In the genomic region with DNA sequence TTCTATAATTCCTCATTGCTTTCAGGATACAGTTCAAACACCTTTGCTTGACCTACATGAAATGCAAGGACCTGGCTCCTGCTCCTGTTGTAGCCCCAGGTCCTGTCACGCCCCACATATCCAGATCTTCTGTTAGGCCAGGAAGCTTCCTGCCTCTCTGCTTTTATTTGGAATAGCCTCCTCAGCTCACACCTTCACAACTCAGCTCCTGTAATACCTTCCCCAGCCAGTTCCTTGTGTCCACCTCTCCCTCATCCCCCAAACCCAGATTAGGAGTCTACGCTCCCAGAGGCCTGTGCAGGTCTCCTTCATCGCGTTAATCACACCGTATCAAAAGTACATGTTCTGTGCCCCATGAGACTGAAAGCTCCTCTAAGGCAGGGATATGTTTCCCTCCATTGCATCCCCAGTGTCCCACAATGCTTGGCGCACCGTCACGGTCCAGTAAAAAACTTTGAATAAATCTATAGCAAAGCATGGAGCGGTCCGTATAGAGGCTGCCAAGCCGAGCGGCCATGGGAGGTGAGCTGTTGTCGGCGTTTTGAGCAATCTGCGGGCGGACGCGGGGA, we compare ENCODE assay signal across 8 cellular contexts. TPM values are rescaled to one million over a fixed set of nuclear protein-coding genes. Genes with fewer than 3 reads are reported as not detected.
A peak's percentile ranks its signal among the peaks of the same experiment; 100 is the strongest.
DNase-seq lines count a peak whose midpoint lies in the region; ATAC-seq and TF ChIP-seq lines count a peak whose summit lies in the region.

No MANE protein-coding gene starts in this region.

- peak overlapping the region; percentile 82 for H3K9ac ChIP-seq in HCT116 (ENCODE audit: low read length)

- TF ChIP-seq CTCF in Caco-2 (IDR thresholded peaks at IDR 0.05; ENCODE audit: insufficient read depth in 1 of 2, low read depth in 1 of 2, low read length in 1 of 2, severe bottlenecking in 1 of 2, unreplicated experiment in 1 of 2), result no peak
- TF ChIP-seq CTCF in HCT116 (IDR thresholded peaks at IDR 0.05 in 2 of 3, conservative IDR thresholded peaks at IDR 0.05 in 1 of 3; ENCODE audit: borderline replicate concordance in 1 of 3, insufficient read depth in 1 of 3, low read depth in 2 of 3, low read length in 2 of 3), result 0 out of 6 replicates have a peak, but pooled peaks of 1 of the 3 experiments have one; percentile 14
- TF ChIP-seq CTCF in suprapubic skin (IDR thresholded peaks at IDR 0.05), result no peak

- H3K27ac ChIP-seq in HCT116 (ENCODE audit: low read depth, low read length) (peak overlapping the region; percentile 57), suprapubic skin (peak overlapping the region; percentile 93)

- peak overlapping the region; percentile 82 for H3K4me3 Mint-ChIP-seq in Caco-2 (ENCODE audit: unreplicated experiment)
- peak overlapping the region; percentile 88 for H3K4me3 Mint-ChIP-seq in activated CD4-positive, alpha-beta memory T cell treated with anti-CD3 and anti-CD28 coated beads, Interleukin-2, amount 10 ng/mL, durations not matched to agents 7 days and 5 days

- no peaks in the 10 kb centered on the region for H3K36me3 ChIP-seq in Caco-2 (ENCODE audit: control insufficient read depth, insufficient read depth, low read length)
- H3K36me3 ChIP-seq in HCT116 (ENCODE audit: control insufficient read depth in 1 of 2, insufficient read depth in 2 of 2, low read length in 2 of 2), result peaks cover 2 to 10% of the 10 kb centered on the region in 2 experiments; a peak in 1 of 4 replicates
- H3K36me3 ChIP-seq in suprapubic skin, result no peaks in the 10 kb centered on the region

- no peak for TF ChIP-seq EP300 in suprapubic skin (IDR thresholded peaks at IDR 0.05)

- no peaks in the 10 kb centered on the region for H3K9me3 Mint-ChIP-seq in Caco-2 (ENCODE audit: unreplicated experiment)
- no peaks in the 10 kb centered on the region for H3K9me3 Mint-ChIP-seq in activated CD4-positive, alpha-beta memory T cell treated with anti-CD3 and anti-CD28 coated beads, Interleukin-2, amount 10 ng/mL, durations not matched to agents 7 days and 5 days

- POLR2A ChIA-PET in Caco-2 (lab: Charles Lee) (interaction anchor here (0.6 to 1.0 kb wide), 3 partner anchors 9 to 108 kb away, joined by 3 read pairs; no protein-coding TSS in a partner anchor), HCT116 (lab: Charles Lee) (no interaction called here)
- POLR2A ChIA-PET in activated CD4-positive, alpha-beta memory T cell treated with anti-CD3 and anti-CD28 coated beads, Interleukin-2, amount 10 ng/mL, durations not matched to agents 7 days and 5 days (lab: Charles Lee), result interaction anchor here (0.8 to 1.7 kb wide), 10 partner anchors 13 to 862 kb away, joined by 3 to 16 read pairs (median 6); partner anchors contain the start of genes CREB1, EEF1B2, KLF7 and METTL21A

- H3K9me3 ChIP-seq in Caco-2 (no peaks in the 10 kb centered on the region), HCT116 (ENCODE audit: control insufficient read depth in 1 of 2, insufficient read depth in 1 of 2, low read depth in 1 of 2, low read length in 2 of 2) (no peaks in the 10 kb centered on the region), suprapubic skin (no peaks in the 10 kb centered on the region)

- H3K27me3 ChIP-seq in Caco-2 (replicated peaks; ENCODE audit: control insufficient read depth, insufficient read depth, low read length) (no peaks in the 10 kb centered on the region), HCT116 (ENCODE audit: insufficient read depth, low read length) (no peaks in the 10 kb centered on the region), suprapubic skin (no peaks in the 10 kb centered on the region)

- CTCF ChIA-PET in Caco-2 (lab: Charles Lee), result no interaction called here
- CTCF ChIA-PET in HCT116 (lab: Charles Lee), result interaction anchor here (1.0 kb wide), 1 partner anchor 35 kb away, joined by 7 read pairs; no protein-coding TSS in a partner anchor
- CTCF ChIA-PET in activated CD4-positive, alpha-beta memory T cell treated with anti-CD3 and anti-CD28 coated beads, Interleukin-2, amount 10 ng/mL, durations not matched to agents 7 days and 5 days (lab: Charles Lee), result interaction anchor here (0.6 to 1.7 kb wide), 6 partner anchors 9 to 861 kb away, joined by 3 to 23 read pairs (median 6); partner anchors contain the start of gene METTL21A

- TF ChIP-seq POLR2A in HCT116 (IDR thresholded peaks at IDR 0.05; ENCODE audit: borderline replicate concordance, extremely low read depth, insufficient read depth, insufficient read length) (no peak), suprapubic skin (IDR thresholded peaks at IDR 0.05) (no peak)

- no peaks in the 10 kb centered on the region for H3K9me2 ChIP-seq in HCT116 (ENCODE audit: insufficient read depth)

- 10% methylated on average over 18 of the region's 18 CpGs for WGBS in suprapubic skin

- peak overlapping the region; percentile 81 for H2AFZ ChIP-seq in HCT116 (ENCODE audit: low read depth, low read length, poor library complexity, severe bottlenecking)

- peak overlapping the region; percentile 66 for H3K4me3 ChIP-seq in Caco-2 (ENCODE audit: low read depth, low read length)
- H3K4me3 ChIP-seq in HCT116 (replicated peaks in 1 of 2; ENCODE audit: low read depth in 1 of 2, low read length in 2 of 2), result peak overlapping the region; percentile 68 to 72
- H3K4me3 ChIP-seq in suprapubic skin, result peak overlapping the region; percentile 90

- peaks cover 1% of the 10 kb centered on the region for H3K36me3 Mint-ChIP-seq in Caco-2 (ENCODE audit: insufficient read depth, unreplicated experiment)
- H3K36me3 Mint-ChIP-seq in activated CD4-positive, alpha-beta memory T cell treated with anti-CD3 and anti-CD28 coated beads, Interleukin-2, amount 10 ng/mL, durations not matched to agents 7 days and 5 days (ENCODE audit: low read depth), result peaks cover 21% of the 10 kb centered on the region

- RAD21 ChIA-PET in HCT116 (lab: Charles Lee; ENCODE audit: low non-redundant PET in 1 of 2, low total read pairs in 2 of 2, uncharacterized antibody in 2 of 2, unreplicated experiment in 2 of 2), result no interaction called here

- ATAC-seq in HCT116, result peak; percentile 61
- ATAC-seq in GM18520 (IDR thresholded peaks at IDR 0.05; ENCODE audit: unreplicated experiment), result no peak

- H3K27ac Mint-ChIP-seq in Caco-2 (ENCODE audit: unreplicated experiment), result peak overlapping the region; percentile 93
- peak overlapping the region; percentile 89 for H3K27ac Mint-ChIP-seq in activated CD4-positive, alpha-beta memory T cell treated with anti-CD3 and anti-CD28 coated beads, Interleukin-2, amount 10 ng/mL, durations not matched to agents 7 days and 5 days

- peaks cover 8% of the 10 kb centered on the region for H3K4me1 Mint-ChIP-seq in Caco-2 (ENCODE audit: low read depth, unreplicated experiment)
- H3K4me1 Mint-ChIP-seq in activated CD4-positive, alpha-beta memory T cell treated with anti-CD3 and anti-CD28 coated beads, Interleukin-2, amount 10 ng/mL, durations not matched to agents 7 days and 5 days, result peaks cover 31% of the 10 kb centered on the region

- peak in 1 of 2 experiments; percentile 22 for DNase-seq in Caco-2
- DNase-seq in HCT116 (ENCODE audit: low read depth, low spot score), result no peak
- DNase-seq in activated CD4-positive, alpha-beta memory T cell treated with anti-CD3 and anti-CD28 coated beads, Interleukin-2, amount 10 ng/mL, durations not matched to agents 7 days and 5 days, result no peak
- DNase-seq in iPS-NIHi7 (ENCODE audit: extremely low spot score), result peak; percentile 18
- DNase-seq in suprapubic skin (ENCODE audit: low spot score in 2 of 2), result no peak
- DNase-seq in medulla oblongata (ENCODE audit: extremely low spot score), result no peak
- no peak for DNase-seq in HPDE6-E6E7 (ENCODE audit: extremely low spot score)

- TF ChIP-seq RAD21 in HCT116 (IDR thresholded peaks at IDR 0.05; ENCODE audit: low read depth), result no peak

- intact Hi-C loops in Caco-2 (cut with micrococcal nuclease; ENCODE audit: unreplicated experiment), result loop anchor here (1.0 to 10.0 kb wide), 2 partner anchors 19 to 360 kb away; no protein-coding TSS in a partner anchor
- intact Hi-C loops in HCT116 (cut with micrococcal nuclease), result no loop called here

- BruUV-seq in Caco-2 (replicated peaks; lab: Mats Ljungman, UMichigan), result no TSS peak
- BruUV-seq in HCT116 (replicated peaks; lab: Mats Ljungman, UMichigan), result no TSS peak

- H3K4me2 ChIP-seq in HCT116 (ENCODE audit: low read length), result peak overlapping the region; percentile 94

- H4K20me1 ChIP-seq in HCT116 (ENCODE audit: insufficient read depth), result no peaks in the 10 kb centered on the region

- H3K4me1 ChIP-seq in Caco-2 (no peaks in the 10 kb centered on the region), HCT116 (ENCODE audit: control insufficient read depth in 1 of 2, insufficient read depth in 2 of 2, low read length in 2 of 2) (peaks cover 4 to 21% of the 10 kb centered on the region in 2 experiments; a peak in 3 of 4 replicates), suprapubic skin (peaks cover 31% of the 10 kb centered on the region)

- peaks cover 3% of the 10 kb centered on the region for H3K27me3 Mint-ChIP-seq in Caco-2 (ENCODE audit: insufficient read depth, unreplicated experiment)
- H3K27me3 Mint-ChIP-seq in activated CD4-positive, alpha-beta memory T cell treated with anti-CD3 and anti-CD28 coated beads, Interleukin-2, amount 10 ng/mL, durations not matched to agents 7 days and 5 days, result peaks cover 3% of the 10 kb centered on the region

- H3K79me2 ChIP-seq in HCT116 (ENCODE audit: insufficient read depth, low read length), result peaks cover 45% of the 10 kb centered on the region

TF ChIP-seq in HCT116, 20 proteins besides CTCF, POLR2A, EP300 and RAD21 (continues in another document):
- TF ChIP-seq CBX3 (IDR thresholded peaks at IDR 0.05; ENCODE audit: low read depth), result no peak
- no peak for TF ChIP-seq YY1 (IDR thresholded peaks at IDR 0.05; ENCODE audit: extremely low read depth, insufficient replicate concordance, low read depth, low read length)
- no peak for TF ChIP-seq TCF7L2 (IDR thresholded peaks at IDR 0.05; ENCODE audit: borderline replicate concordance, extremely low read depth, insufficient read depth, insufficient read length)
- no peak for TF ChIP-seq ZFX (IDR thresholded peaks at IDR 0.05)
- no peak for TF ChIP-seq EZH2 (IDR thresholded peaks at IDR 0.05)

RNA-seq across cellular contexts. Expression of gene MDH1B, which starts 0.4 kb away (rescaled TPM):
- 0.34 and 0.39 TPM in 2 replicates for total RNA-seq in Caco-2 (2022)
- total RNA-seq in HCT116 (2021; ENCODE audit: unreplicated experiment), result 3.7 TPM
- polyA plus RNA-seq in HCT116 (2012), result 1.4 and 2.4 TPM in 2 replicates
- under 1 TPM; 0.08 to 0.15 TPM for total RNA-seq in activated CD4-positive, alpha-beta memory T cell treated with anti-CD3 and anti-CD28 coated beads, Interleukin-2, amount 10 ng/mL, durations not matched to agents 7 days and 5 days
- total RNA-seq in suprapubic skin, result 1 to 10 TPM in 2 of 4 donors, under 1 TPM in 2; 0.26 to 2.3 (median 1.5) TPM

RNA-seq across cellular contexts. Expression of gene FASTKD2, which starts 0.6 kb away (rescaled TPM):
- 29.8 and 30.3 TPM in 2 replicates for total RNA-seq in Caco-2 (2022)
- 24.4 TPM for total RNA-seq in HCT116 (2021; ENCODE audit: unreplicated experiment)
- polyA plus RNA-seq in HCT116 (2012), result 11.5 and 16.8 TPM in 2 replicates
- 10 to 100 TPM; 15.4 to 15.7 TPM for total RNA-seq in activated CD4-positive, alpha-beta memory T cell treated with anti-CD3 and anti-CD28 coated beads, Interleukin-2, amount 10 ng/mL, durations not matched to agents 7 days and 5 days
- 10 to 100 TPM; 23.0 to 45.1 (median 28.5) TPM for total RNA-seq in suprapubic skin

RNA-seq across cellular contexts. Expression of gene DYTN, which starts 46.6 kb away (rescaled TPM):
- total RNA-seq in Caco-2 (2022), result not detected in 2 replicates
- total RNA-seq in HCT116 (2021; ENCODE audit: unreplicated experiment), result not detected
- polyA plus RNA-seq in HCT116 (2012), result not detected in 2 replicates
- total RNA-seq in activated CD4-positive, alpha-beta memory T cell treated with anti-CD3 and anti-CD28 coated beads, Interleukin-2, amount 10 ng/mL, durations not matched to agents 7 days and 5 days, result not detected
- total RNA-seq in suprapubic skin, result not detected
